Comparison of ENCODE assay signal across 1 cellular context in the genomic region with DNA sequence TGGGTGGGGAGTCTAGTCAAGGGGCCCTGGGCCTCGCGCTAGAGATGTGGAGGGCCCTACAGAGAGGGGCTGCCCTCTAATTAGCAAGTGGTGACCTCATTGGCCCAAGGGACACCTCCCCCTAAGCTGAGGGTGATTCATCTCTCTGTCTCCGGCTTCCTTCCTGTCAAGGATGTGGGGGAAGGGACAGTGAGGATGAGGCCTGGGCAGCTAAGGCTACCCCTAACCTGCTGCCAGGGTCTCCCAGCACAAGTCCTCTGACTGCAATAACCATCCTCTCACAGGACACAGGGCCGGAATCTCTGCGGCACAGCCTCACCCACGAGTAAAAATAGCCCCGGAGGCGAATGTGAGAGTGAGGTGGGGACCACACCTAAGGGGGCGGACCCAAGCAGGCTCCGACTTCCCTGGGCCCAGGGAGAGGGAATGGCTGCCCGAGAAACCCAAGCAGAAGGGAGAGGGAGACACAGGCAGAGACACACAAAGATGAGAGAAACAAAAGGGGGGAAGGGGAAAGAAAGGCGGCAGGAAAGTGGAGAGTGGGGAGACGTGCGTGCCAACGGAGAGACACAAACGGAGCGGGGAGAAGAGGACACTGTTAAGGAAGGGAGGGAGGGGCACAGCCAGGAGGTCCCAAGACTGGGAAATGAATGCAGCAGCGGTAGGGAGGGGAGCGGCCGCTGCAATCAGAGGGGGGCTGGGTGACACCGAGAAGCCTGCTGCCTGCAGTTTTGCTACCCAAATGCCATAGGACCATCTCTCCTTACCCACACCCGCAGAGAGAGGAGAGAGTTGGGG.
TF ChIP-seq lines count a peak whose summit lies in the region.

No MANE protein-coding gene starts in this region.

TF ChIP-seq in K562, 482 proteins besides CTCF, POLR2A, EP300 and RAD21 (continued from another document and continues in another):
- TF ChIP-seq, protein P1, sequence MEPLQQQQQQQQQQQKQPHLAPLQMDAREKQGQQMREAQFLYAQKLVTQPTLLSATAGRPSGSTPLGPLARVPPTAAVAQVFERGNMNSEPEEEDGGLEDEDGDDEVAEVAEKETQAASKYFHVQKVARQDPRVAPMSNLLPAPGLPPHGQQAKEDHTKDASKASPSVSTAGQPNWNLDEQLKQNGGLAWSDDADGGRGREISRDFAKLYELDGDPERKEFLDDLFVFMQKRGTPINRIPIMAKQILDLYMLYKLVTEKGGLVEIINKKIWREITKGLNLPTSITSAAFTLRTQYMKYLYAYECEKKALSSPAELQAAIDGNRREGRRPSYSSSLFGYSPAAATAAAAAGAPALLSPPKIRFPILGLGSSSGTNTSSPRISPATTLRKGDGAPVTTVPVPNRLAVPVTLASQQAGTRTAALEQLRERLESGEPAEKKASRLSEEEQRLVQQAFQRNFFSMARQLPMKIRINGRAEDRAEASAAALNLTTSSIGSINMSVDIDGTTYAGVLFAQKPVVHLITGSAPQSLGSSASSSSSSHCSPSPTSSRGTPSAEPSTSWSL (CRISPR knock-in tag; IDR thresholded peaks at IDR 0.05; ENCODE audit: borderline replicate concordance) = no peak
- TF ChIP-seq ZNF584 (CRISPR knock-in tag; IDR thresholded peaks at IDR 0.05; ENCODE audit: low read depth) (no peak), SAP30 (IDR thresholded peaks at IDR 0.05; ENCODE audit: borderline replicate concordance, insufficient read depth, low read depth, low read length, poor library complexity, severe bottlenecking) (peak; percentile 56), SIN3A (IDR thresholded peaks at IDR 0.05; ENCODE audit: borderline replicate concordance in 2 of 2, control insufficient read depth in 1 of 2, low read depth in 2 of 2, low read length in 2 of 2) (peak in 1 of 2 experiments; percentile 71; a peak in 2 of 4 replicates), CBFA2T3 (IDR thresholded peaks at IDR 0.05) (no peak), ZC3H11A (IDR thresholded peaks at IDR 0.05; ENCODE audit: low read depth, low read length) (0 out of 2 replicates have a peak, but pooled peaks have one; percentile 13), ZNF263 (CRISPR knock-in tag; IDR thresholded peaks at IDR 0.05; ENCODE audit: borderline replicate concordance) (no peak), CHD4 (IDR thresholded peaks at IDR 0.05; ENCODE audit: insufficient read depth, insufficient replicate concordance, low read depth, low read length, poor library complexity, severe bottlenecking) (no peak), MYC (IDR thresholded peaks at IDR 0.05; ENCODE audit: low read depth, low read length) (peak; percentile 14; the same call in 1 of the 2 replicates), MYC (CRISPR knock-in tag; IDR thresholded peaks at IDR 0.05; ENCODE audit: borderline replicate concordance, low read depth) (no peak), FOXJ2 (tag; IDR thresholded peaks at IDR 0.05) (no peak), ZNF197 (CRISPR knock-in tag; IDR thresholded peaks at IDR 0.05; ENCODE audit: low read depth) (no peak), CBX2 (IDR thresholded peaks at IDR 0.05; ENCODE audit: insufficient read depth, low read length, poor library complexity, severe bottlenecking) (no peak), SMAD3 (CRISPR knock-in tag; conservative IDR thresholded peaks at IDR 0.05) (peak; percentile 6; the same call in 1 of the 2 replicates), ZKSCAN1 (IDR thresholded peaks at IDR 0.05; ENCODE audit: low read depth, low read length) (peak; percentile 70; the same call in 1 of the 2 replicates), CBFB (CRISPR knock-in tag; IDR thresholded peaks at IDR 0.05) (peak; percentile 72; the same call in 1 of the 2 replicates), BCL6 (CRISPR knock-in tag; IDR thresholded peaks at IDR 0.05) (no peak), KLF1 (tag; IDR thresholded peaks at IDR 0.05) (peak; percentile 58; the same call in 1 of the 2 replicates), TFAM (CRISPR knock-in tag; conservative IDR thresholded peaks at IDR 0.05) (no peak), ZNF77 (CRISPR knock-in tag; IDR thresholded peaks at IDR 0.05) (no peak)
- TF ChIP-seq, protein P2, sequence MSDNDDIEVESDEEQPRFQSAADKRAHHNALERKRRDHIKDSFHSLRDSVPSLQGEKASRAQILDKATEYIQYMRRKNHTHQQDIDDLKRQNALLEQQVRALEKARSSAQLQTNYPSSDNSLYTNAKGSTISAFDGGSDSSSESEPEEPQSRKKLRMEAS (CRISPR knock-in tag; IDR thresholded peaks at IDR 0.05) = peak; percentile 59
- TF ChIP-seq, protein P3, sequence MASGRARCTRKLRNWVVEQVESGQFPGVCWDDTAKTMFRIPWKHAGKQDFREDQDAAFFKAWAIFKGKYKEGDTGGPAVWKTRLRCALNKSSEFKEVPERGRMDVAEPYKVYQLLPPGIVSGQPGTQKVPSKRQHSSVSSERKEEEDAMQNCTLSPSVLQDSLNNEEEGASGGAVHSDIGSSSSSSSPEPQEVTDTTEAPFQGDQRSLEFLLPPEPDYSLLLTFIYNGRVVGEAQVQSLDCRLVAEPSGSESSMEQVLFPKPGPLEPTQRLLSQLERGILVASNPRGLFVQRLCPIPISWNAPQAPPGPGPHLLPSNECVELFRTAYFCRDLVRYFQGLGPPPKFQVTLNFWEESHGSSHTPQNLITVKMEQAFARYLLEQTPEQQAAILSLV (tag; IDR thresholded peaks at IDR 0.05) = no peak; the same call in 1 of the 2 replicates
- TF ChIP-seq, protein P4, sequence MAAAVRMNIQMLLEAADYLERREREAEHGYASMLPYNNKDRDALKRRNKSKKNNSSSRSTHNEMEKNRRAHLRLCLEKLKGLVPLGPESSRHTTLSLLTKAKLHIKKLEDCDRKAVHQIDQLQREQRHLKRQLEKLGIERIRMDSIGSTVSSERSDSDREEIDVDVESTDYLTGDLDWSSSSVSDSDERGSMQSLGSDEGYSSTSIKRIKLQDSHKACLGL (CRISPR knock-in tag; IDR thresholded peaks at IDR 0.05; ENCODE audit: borderline replicate concordance, poor library complexity, severe bottlenecking) = no peak
- TF ChIP-seq, protein P5, sequence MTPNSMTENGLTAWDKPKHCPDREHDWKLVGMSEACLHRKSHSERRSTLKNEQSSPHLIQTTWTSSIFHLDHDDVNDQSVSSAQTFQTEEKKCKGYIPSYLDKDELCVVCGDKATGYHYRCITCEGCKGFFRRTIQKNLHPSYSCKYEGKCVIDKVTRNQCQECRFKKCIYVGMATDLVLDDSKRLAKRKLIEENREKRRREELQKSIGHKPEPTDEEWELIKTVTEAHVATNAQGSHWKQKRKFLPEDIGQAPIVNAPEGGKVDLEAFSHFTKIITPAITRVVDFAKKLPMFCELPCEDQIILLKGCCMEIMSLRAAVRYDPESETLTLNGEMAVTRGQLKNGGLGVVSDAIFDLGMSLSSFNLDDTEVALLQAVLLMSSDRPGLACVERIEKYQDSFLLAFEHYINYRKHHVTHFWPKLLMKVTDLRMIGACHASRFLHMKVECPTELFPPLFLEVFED (CRISPR knock-in tag; conservative IDR thresholded peaks at IDR 0.05) = peak; percentile 99
- TF ChIP-seq, protein P6, sequence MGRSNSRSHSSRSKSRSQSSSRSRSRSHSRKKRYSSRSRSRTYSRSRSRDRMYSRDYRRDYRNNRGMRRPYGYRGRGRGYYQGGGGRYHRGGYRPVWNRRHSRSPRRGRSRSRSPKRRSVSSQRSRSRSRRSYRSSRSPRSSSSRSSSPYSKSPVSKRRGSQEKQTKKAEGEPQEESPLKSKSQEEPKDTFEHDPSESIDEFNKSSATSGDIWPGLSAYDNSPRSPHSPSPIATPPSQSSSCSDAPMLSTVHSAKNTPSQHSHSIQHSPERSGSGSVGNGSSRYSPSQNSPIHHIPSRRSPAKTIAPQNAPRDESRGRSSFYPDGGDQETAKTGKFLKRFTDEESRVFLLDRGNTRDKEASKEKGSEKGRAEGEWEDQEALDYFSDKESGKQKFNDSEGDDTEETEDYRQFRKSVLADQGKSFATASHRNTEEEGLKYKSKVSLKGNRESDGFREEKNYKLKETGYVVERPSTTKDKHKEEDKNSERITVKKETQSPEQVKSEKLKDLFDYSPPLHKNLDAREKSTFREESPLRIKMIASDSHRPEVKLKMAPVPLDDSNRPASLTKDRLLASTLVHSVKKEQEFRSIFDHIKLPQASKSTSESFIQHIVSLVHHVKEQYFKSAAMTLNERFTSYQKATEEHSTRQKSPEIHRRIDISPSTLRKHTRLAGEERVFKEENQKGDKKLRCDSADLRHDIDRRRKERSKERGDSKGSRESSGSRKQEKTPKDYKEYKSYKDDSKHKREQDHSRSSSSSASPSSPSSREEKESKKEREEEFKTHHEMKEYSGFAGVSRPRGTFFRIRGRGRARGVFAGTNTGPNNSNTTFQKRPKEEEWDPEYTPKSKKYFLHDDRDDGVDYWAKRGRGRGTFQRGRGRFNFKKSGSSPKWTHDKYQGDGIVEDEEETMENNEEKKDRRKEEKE (IDR thresholded peaks at IDR 0.05; ENCODE audit: borderline replicate concordance in 1 of 2, control insufficient read depth in 1 of 2, low read depth in 2 of 2, low read length in 1 of 2) = 0 out of 4 replicates have a peak, but pooled peaks of 1 of the 2 experiments have one; percentile 68
- TF ChIP-seq, protein P7, sequence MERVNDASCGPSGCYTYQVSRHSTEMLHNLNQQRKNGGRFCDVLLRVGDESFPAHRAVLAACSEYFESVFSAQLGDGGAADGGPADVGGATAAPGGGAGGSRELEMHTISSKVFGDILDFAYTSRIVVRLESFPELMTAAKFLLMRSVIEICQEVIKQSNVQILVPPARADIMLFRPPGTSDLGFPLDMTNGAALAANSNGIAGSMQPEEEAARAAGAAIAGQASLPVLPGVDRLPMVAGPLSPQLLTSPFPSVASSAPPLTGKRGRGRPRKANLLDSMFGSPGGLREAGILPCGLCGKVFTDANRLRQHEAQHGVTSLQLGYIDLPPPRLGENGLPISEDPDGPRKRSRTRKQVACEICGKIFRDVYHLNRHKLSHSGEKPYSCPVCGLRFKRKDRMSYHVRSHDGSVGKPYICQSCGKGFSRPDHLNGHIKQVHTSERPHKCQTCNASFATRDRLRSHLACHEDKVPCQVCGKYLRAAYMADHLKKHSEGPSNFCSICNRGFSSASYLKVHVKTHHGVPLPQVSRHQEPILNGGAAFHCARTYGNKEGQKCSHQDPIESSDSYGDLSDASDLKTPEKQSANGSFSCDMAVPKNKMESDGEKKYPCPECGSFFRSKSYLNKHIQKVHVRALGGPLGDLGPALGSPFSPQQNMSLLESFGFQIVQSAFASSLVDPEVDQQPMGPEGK (CRISPR knock-in tag; IDR thresholded peaks at IDR 0.05; ENCODE audit: borderline replicate concordance) = 0 out of 2 replicates have a peak, but pooled peaks have one; percentile 29
- TF ChIP-seq, protein P8, sequence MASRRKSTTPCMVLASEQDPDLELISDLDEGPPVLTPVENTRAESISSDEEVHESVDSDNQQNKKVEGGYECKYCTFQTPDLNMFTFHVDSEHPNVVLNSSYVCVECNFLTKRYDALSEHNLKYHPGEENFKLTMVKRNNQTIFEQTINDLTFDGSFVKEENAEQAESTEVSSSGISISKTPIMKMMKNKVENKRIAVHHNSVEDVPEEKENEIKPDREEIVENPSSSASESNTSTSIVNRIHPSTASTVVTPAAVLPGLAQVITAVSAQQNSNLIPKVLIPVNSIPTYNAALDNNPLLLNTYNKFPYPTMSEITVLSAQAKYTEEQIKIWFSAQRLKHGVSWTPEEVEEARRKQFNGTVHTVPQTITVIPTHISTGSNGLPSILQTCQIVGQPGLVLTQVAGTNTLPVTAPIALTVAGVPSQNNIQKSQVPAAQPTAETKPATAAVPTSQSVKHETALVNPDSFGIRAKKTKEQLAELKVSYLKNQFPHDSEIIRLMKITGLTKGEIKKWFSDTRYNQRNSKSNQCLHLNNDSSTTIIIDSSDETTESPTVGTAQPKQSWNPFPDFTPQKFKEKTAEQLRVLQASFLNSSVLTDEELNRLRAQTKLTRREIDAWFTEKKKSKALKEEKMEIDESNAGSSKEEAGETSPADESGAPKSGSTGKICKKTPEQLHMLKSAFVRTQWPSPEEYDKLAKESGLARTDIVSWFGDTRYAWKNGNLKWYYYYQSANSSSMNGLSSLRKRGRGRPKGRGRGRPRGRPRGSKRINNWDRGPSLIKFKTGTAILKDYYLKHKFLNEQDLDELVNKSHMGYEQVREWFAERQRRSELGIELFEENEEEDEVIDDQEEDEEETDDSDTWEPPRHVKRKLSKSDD (conservative IDR thresholded peaks at IDR 0.05; ENCODE audit: low read length) = 0 out of 2 replicates have a peak, but pooled peaks have one; percentile 43
- TF ChIP-seq, protein P9, sequence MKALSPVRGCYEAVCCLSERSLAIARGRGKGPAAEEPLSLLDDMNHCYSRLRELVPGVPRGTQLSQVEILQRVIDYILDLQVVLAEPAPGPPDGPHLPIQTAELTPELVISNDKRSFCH (CRISPR knock-in tag; IDR thresholded peaks at IDR 0.05) = no peak
- TF ChIP-seq, protein P9 (tag; IDR thresholded peaks at IDR 0.05) = peak; percentile 67
- TF ChIP-seq, protein P10, sequence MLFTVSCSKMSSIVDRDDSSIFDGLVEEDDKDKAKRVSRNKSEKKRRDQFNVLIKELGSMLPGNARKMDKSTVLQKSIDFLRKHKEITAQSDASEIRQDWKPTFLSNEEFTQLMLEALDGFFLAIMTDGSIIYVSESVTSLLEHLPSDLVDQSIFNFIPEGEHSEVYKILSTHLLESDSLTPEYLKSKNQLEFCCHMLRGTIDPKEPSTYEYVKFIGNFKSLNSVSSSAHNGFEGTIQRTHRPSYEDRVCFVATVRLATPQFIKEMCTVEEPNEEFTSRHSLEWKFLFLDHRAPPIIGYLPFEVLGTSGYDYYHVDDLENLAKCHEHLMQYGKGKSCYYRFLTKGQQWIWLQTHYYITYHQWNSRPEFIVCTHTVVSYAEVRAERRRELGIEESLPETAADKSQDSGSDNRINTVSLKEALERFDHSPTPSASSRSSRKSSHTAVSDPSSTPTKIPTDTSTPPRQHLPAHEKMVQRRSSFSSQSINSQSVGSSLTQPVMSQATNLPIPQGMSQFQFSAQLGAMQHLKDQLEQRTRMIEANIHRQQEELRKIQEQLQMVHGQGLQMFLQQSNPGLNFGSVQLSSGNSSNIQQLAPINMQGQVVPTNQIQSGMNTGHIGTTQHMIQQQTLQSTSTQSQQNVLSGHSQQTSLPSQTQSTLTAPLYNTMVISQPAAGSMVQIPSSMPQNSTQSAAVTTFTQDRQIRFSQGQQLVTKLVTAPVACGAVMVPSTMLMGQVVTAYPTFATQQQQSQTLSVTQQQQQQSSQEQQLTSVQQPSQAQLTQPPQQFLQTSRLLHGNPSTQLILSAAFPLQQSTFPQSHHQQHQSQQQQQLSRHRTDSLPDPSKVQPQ (CRISPR knock-in tag; IDR thresholded peaks at IDR 0.05; ENCODE audit: borderline replicate concordance) = no peak
- TF ChIP-seq, protein P11, sequence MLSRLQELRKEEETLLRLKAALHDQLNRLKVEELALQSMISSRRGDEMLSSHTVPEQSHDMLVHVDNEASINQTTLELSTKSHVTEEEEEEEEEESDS (CRISPR knock-in tag; IDR thresholded peaks at IDR 0.05) = no peak
